Comparison of ENCODE assay signal across 8 cellular contexts in genomic region chr3:185934726-185935464, GRCh38. TPM values are rescaled to one million over a fixed set of nuclear protein-coding genes. Genes with fewer than 3 reads are reported as not detected.
DNase-seq lines count a peak whose midpoint lies in the region; ATAC-seq, FAIRE-seq and TF ChIP-seq lines count a peak whose summit lies in the region.

No MANE protein-coding gene starts in this region.

- 0% methylated on average over 8 of the region's 8 CpGs for WGBS in HepG2 (ENCODE audit: low lambda C conversion rate)

- no peaks in the 10 kb centered on the region for H3K9me3 ChIP-seq in HepG2 (ENCODE audit: low read length)
- no peaks in the 10 kb centered on the region for H3K9me3 ChIP-seq in upper lobe of right lung

- CTCF ChIA-PET in activated naive CD4-positive, alpha-beta T cell treated with anti-CD3 and anti-CD28 coated beads, Interleukin-2, amount 10 ng/mL, durations not matched to agents 7 days and 5 days (lab: Charles Lee), result interaction anchor here (0.6 kb wide), 1 partner anchor 10 kb away, joined by 4 read pairs; no protein-coding TSS in a partner anchor
- CTCF ChIA-PET in HepG2 (lab: Yijun Ruan, JAX; ENCODE audit: low intra/inter-chr PET ratio, low total read pairs), result no interaction called here

- in situ Hi-C loops in HepG2 (cut with HindIII; ENCODE audit: extremely low pct_ligation_motif_present, low pct_unique_long_range_greater_than_20kb), result no loop called here

- BruUV-seq in HepG2 (replicated peaks; lab: Mats Ljungman, UMichigan), result no TSS peak

- intact Hi-C loops in HepG2 (cut with micrococcal nuclease; ENCODE audit: unreplicated experiment) (loop anchor here (1.0 kb wide), 1 partner anchor 113 kb away; no protein-coding TSS in a partner anchor), upper lobe of right lung (cut with DNase I) (no loop called here)

- H3K36me3 ChIP-seq in HepG2 (replicated peaks in 1 of 2; ENCODE audit: control insufficient read depth in 1 of 2, insufficient read depth in 2 of 2, low read length in 2 of 2), result peaks cover 1 to 13% of the 10 kb centered on the region in 2 experiments; a peak in 3 of 5 replicates
- H3K36me3 ChIP-seq in upper lobe of right lung, result no peaks in the 10 kb centered on the region

- TF ChIP-seq EP300 in HepG2 (IDR thresholded peaks at IDR 0.05; ENCODE audit: low read depth in 2 of 2, low read length in 2 of 2) (no peak), HepG2 (CRISPR knock-in tag; IDR thresholded peaks at IDR 0.05; ENCODE audit: borderline replicate concordance) (no peak)

- peak overlapping the region; percentile 99 for H3K9ac ChIP-seq in HepG2 (ENCODE audit: insufficient read depth, low read depth, low read length)

- no peak for TF ChIP-seq RAD21 in HepG2 (CRISPR knock-in tag; IDR thresholded peaks at IDR 0.05)

- H3K4me3 ChIP-seq in HepG2 (replicated peaks in 1 of 3; ENCODE audit: insufficient read depth in 1 of 3, low read depth in 2 of 3, low read length in 3 of 3) (peak overlapping the region; percentile 85 to 97 (median 95); a peak in 5 of 6 replicates), upper lobe of right lung (peak overlapping the region; percentile 78)

- TF ChIP-seq POLR2A in HepG2 (IDR thresholded peaks at IDR 0.05; ENCODE audit: insufficient read depth in 1 of 2, low read depth in 2 of 2, low read length in 2 of 2), result no peak

- H3K27ac Mint-ChIP-seq in activated naive CD4-positive, alpha-beta T cell treated with anti-CD3 and anti-CD28 coated beads, Interleukin-2, amount 10 ng/mL, durations not matched to agents 7 days and 5 days, result peak overlapping the region; percentile 100
- peak overlapping the region; percentile 100 for H3K27ac Mint-ChIP-seq in activated naive CD8-positive, alpha-beta T cell treated with anti-CD3 and anti-CD28 coated beads, Interleukin-2, amount 10 ng/mL, durations not matched to agents 7 days and 5 days

- no peak for TF ChIP-seq CTCF in HepG2 (CRISPR knock-in tag; IDR thresholded peaks at IDR 0.05)
- no peak for TF ChIP-seq CTCF in upper lobe of right lung (IDR thresholded peaks at IDR 0.05)

- ATAC-seq in activated naive CD8-positive, alpha-beta T cell treated with anti-CD3 and anti-CD28 coated beads, Interleukin-2, amount 10 ng/mL, durations not matched to agents 7 days and 5 days (ENCODE audit: low read depth), result no peak
- ATAC-seq in HepG2 (no peak), upper lobe of right lung (no peak), HG02571 (IDR thresholded peaks at IDR 0.05; ENCODE audit: unreplicated experiment) (no peak)

- H3K9me3 Mint-ChIP-seq in activated naive CD4-positive, alpha-beta T cell treated with anti-CD3 and anti-CD28 coated beads, Interleukin-2, amount 10 ng/mL, durations not matched to agents 7 days and 5 days, result peaks cover 4% of the 10 kb centered on the region
- peaks cover 5% of the 10 kb centered on the region for H3K9me3 Mint-ChIP-seq in activated naive CD8-positive, alpha-beta T cell treated with anti-CD3 and anti-CD28 coated beads, Interleukin-2, amount 10 ng/mL, durations not matched to agents 7 days and 5 days

- H3K27ac ChIP-seq in HepG2 (ENCODE audit: extremely low read length, insufficient read depth, low read length) (no peak overlapping the region), upper lobe of right lung (no peak overlapping the region)

- POLR2A ChIA-PET in activated naive CD8-positive, alpha-beta T cell treated with anti-CD3 and anti-CD28 coated beads, Interleukin-2, amount 10 ng/mL, durations not matched to agents 7 days and 5 days (lab: Charles Lee), result interaction anchor here (1.0 to 3.4 kb wide), 2 partner anchors 11 to 849 kb away, joined by 4 to 32 read pairs; partner anchors contain the start of gene EIF4A2
- POLR2A ChIA-PET in HepG2 (lab: Yijun Ruan, JAX), result interaction anchor here (0.9 kb wide), 1 partner anchor 10 kb away, joined by 3 read pairs; no protein-coding TSS in a partner anchor

- H4K20me1 ChIP-seq in HepG2 (ENCODE audit: insufficient read depth, low read length), result peaks cover 70% of the 10 kb centered on the region

- H3K27me3 ChIP-seq in HepG2 (ENCODE audit: control insufficient read depth in 1 of 2, insufficient read depth in 2 of 2, low read length in 2 of 2) (no peaks in the 10 kb centered on the region; a peak in 1 of 5 replicates), upper lobe of right lung (no peaks in the 10 kb centered on the region)

- peak overlapping the region; percentile 99 for H3K4me3 Mint-ChIP-seq in activated naive CD4-positive, alpha-beta T cell treated with anti-CD3 and anti-CD28 coated beads, Interleukin-2, amount 10 ng/mL, durations not matched to agents 7 days and 5 days
- H3K4me3 Mint-ChIP-seq in activated naive CD8-positive, alpha-beta T cell treated with anti-CD3 and anti-CD28 coated beads, Interleukin-2, amount 10 ng/mL, durations not matched to agents 7 days and 5 days, result peak overlapping the region; percentile 99

- H3K27me3 Mint-ChIP-seq in activated naive CD4-positive, alpha-beta T cell treated with anti-CD3 and anti-CD28 coated beads, Interleukin-2, amount 10 ng/mL, durations not matched to agents 7 days and 5 days, result peaks cover 14% of the 10 kb centered on the region
- peaks cover 5% of the 10 kb centered on the region for H3K27me3 Mint-ChIP-seq in activated naive CD8-positive, alpha-beta T cell treated with anti-CD3 and anti-CD28 coated beads, Interleukin-2, amount 10 ng/mL, durations not matched to agents 7 days and 5 days

- H3K4me1 ChIP-seq in HepG2 (ENCODE audit: insufficient read depth, low read length) (peaks cover 46% of the 10 kb centered on the region), upper lobe of right lung (peaks cover 52% of the 10 kb centered on the region)

- H3K4me1 Mint-ChIP-seq in activated naive CD4-positive, alpha-beta T cell treated with anti-CD3 and anti-CD28 coated beads, Interleukin-2, amount 10 ng/mL, durations not matched to agents 7 days and 5 days, result peaks cover 57% of the 10 kb centered on the region
- peaks cover 56% of the 10 kb centered on the region for H3K4me1 Mint-ChIP-seq in activated naive CD8-positive, alpha-beta T cell treated with anti-CD3 and anti-CD28 coated beads, Interleukin-2, amount 10 ng/mL, durations not matched to agents 7 days and 5 days

- peaks cover 74% of the 10 kb centered on the region for H3K36me3 Mint-ChIP-seq in activated naive CD4-positive, alpha-beta T cell treated with anti-CD3 and anti-CD28 coated beads, Interleukin-2, amount 10 ng/mL, durations not matched to agents 7 days and 5 days
- H3K36me3 Mint-ChIP-seq in activated naive CD8-positive, alpha-beta T cell treated with anti-CD3 and anti-CD28 coated beads, Interleukin-2, amount 10 ng/mL, durations not matched to agents 7 days and 5 days, result peaks cover 62% of the 10 kb centered on the region

- peaks cover 80% of the 10 kb centered on the region for H3K79me2 ChIP-seq in HepG2 (ENCODE audit: insufficient read depth, low read length)

- FAIRE-seq in HepG2 (lab: Jason Lieb, UNC), result no peak

- H3K4me2 ChIP-seq in HepG2 (ENCODE audit: low read depth, low read length), result peak overlapping the region; percentile 73

- H2AFZ ChIP-seq in HepG2 (ENCODE audit: low read length), result no peak overlapping the region

- no peak for DNase-seq in activated naive CD4-positive, alpha-beta T cell treated with anti-CD3 and anti-CD28 coated beads, Interleukin-2, amount 10 ng/mL, durations not matched to agents 7 days and 5 days
- DNase-seq in activated naive CD4-positive, alpha-beta T cell treated with anti-CD3 and anti-CD28 coated beads, Interleukin-2, amount 50 U/mL, for 16 hours, result no peak
- no peak for DNase-seq in activated naive CD8-positive, alpha-beta T cell treated with anti-CD3 and anti-CD28 coated beads, Interleukin-2, amount 10 ng/mL, durations not matched to agents 7 days and 5 days
- DNase-seq in HepG2 (ENCODE audit: low spot score) (no peak), upper lobe of right lung (no peak), cerebellar nuclear complex (lab: John Stamatoyannopoulos, UW) (no peak)
- DNase-seq in activated CD4-positive, CD25-positive, alpha-beta regulatory T cell treated with anti-CD3 and anti-CD28 coated beads, Interleukin-2, amount 50 U/mL, for 72 hours, result no peak

RNA-seq across cellular contexts. Expression of gene TRA2B, which starts 2.9 kb away (rescaled TPM):
- total RNA-seq in activated naive CD8-positive, alpha-beta T cell treated with anti-CD3 and anti-CD28 coated beads, Interleukin-2, amount 10 ng/mL, durations not matched to agents 7 days and 5 days, result 100 to 1,000 TPM; 222 to 243 TPM
- total RNA-seq in HepG2 (2016; rRNA removed; fragmentation: Illumina TruSeq; extraction: Trizol), result 241 and 259 TPM in 2 replicates
- total RNA-seq in HepG2 (2016; cell fraction: cytosol; rRNA removed; fragmentation: Illumina TruSeq; extraction: Trizol; ENCODE audit: low read depth), result 38.2 and 46.4 TPM in 2 replicates
- total RNA-seq in HepG2 (2016; cell fraction: insoluble cytoplasmic fraction; rRNA removed; fragmentation: Illumina TruSeq; extraction: Trizol), result 252 and 280 TPM in 2 replicates
- 76.5 and 81.0 TPM in 2 replicates for total RNA-seq in HepG2 (2016; cell fraction: membrane; rRNA removed; fragmentation: Illumina TruSeq; extraction: Trizol)
- 391 and 395 TPM in 2 replicates for total RNA-seq in HepG2 (2016; cell fraction: nucleus; rRNA removed; fragmentation: Illumina TruSeq; extraction: Trizol)
- 83.9 and 105 TPM in 2 replicates for polyA plus RNA-seq in HepG2 (2011; rRNA removed)
- 65.0 and 65.1 TPM in 2 replicates for polyA plus RNA-seq in HepG2 (2011; cell fraction: cytosol; rRNA removed)
- 235 and 261 TPM in 2 replicates for polyA plus RNA-seq in HepG2 (2011; cell fraction: nucleus; rRNA removed)
- 62.0 and 93.0 TPM in 2 replicates for polyA plus RNA-seq in HepG2 (2012)
- polyA plus RNA-seq in HepG2 (2016; cell fraction: cytosol; fragmentation: Illumina TruSeq; extraction: Trizol; ENCODE audit: low read depth), result 42.7 and 46.3 TPM in 2 replicates
- 362 and 401 TPM in 2 replicates for polyA plus RNA-seq in HepG2 (2016; cell fraction: insoluble cytoplasmic fraction; fragmentation: Illumina TruSeq; extraction: Trizol; ENCODE audit: low read depth)
- polyA plus RNA-seq in HepG2 (2016; cell fraction: membrane; fragmentation: Illumina TruSeq; extraction: Trizol; ENCODE audit: low read depth), result 75.5 and 84.5 TPM in 2 replicates
- 261 and 267 TPM in 2 replicates for polyA plus RNA-seq in HepG2 (2016; cell fraction: nucleus; fragmentation: Illumina TruSeq; extraction: Trizol; ENCODE audit: insufficient read depth, low read depth)
- polyA minus RNA-seq in HepG2 (2011; rRNA and poly(A)+ RNA removed; ENCODE audit: low replicate concordance), result 162 and 478 TPM in 2 replicates
- polyA minus RNA-seq in HepG2 (2011; cell fraction: cytosol; rRNA and poly(A)+ RNA removed), result 95.7 and 153 TPM in 2 replicates
- polyA minus RNA-seq in HepG2 (2011; cell fraction: nucleus; rRNA and poly(A)+ RNA removed), result 674 and 713 TPM in 2 replicates
- 92.7 TPM for total RNA-seq in upper lobe of right lung
